ENCODE assay signal across 8 cellular contexts in genomic region chr5:171419663-171420428, GRCh38. TPM values are rescaled to one million over a fixed set of nuclear protein-coding genes. Genes with fewer than 3 reads are reported as not detected.
DNase-seq lines count a peak whose midpoint lies in the region; ATAC-seq and TF ChIP-seq lines count a peak whose summit lies in the region.

No MANE protein-coding gene starts in this region.

- H3K36me3 Mint-ChIP-seq in activated naive CD4-positive, alpha-beta T cell treated with anti-CD3 and anti-CD28 coated beads for 36 hours (ENCODE audit: low read depth) = no peaks in the 10 kb centered on the region

- H3K4me1 Mint-ChIP-seq in activated naive CD4-positive, alpha-beta T cell treated with anti-CD3 and anti-CD28 coated beads for 36 hours (ENCODE audit: low read depth) = peaks cover 13% of the 10 kb centered on the region

- WGBS in heart right ventricle, 2 donors = 1% methylated on average over 68 to 99 of the region's 99 CpGs

- H3K27ac Mint-ChIP-seq in activated naive CD4-positive, alpha-beta T cell treated with anti-CD3 and anti-CD28 coated beads for 36 hours = no peak overlapping the region

- H3K4me3 ChIP-seq in heart right ventricle = peak overlapping the region; percentile 11 to 66 (median 54)
- peak overlapping the region; percentile 65 for H3K4me3 ChIP-seq in retinal pigment epithelial cell (ENCODE audit: low read length)

- H3K4me1 ChIP-seq in heart right ventricle = peaks cover 15 to 57% (median 31%) of the 10 kb centered on the region in 9 donors

- ATAC-seq in GM19397 (IDR thresholded peaks at IDR 0.05; ENCODE audit: unreplicated experiment) = peak; percentile 28
- peak in 4 of 8 donors; percentile 10 to 31 (median 21) for ATAC-seq in heart right ventricle

- DNase-seq in COLO668 (lab: John Stamatoyannopoulos, UW; ENCODE audit: unreplicated experiment) = peak; percentile 62
- DNase-seq in M059J (ENCODE audit: low read depth) = peak; percentile 16
- peak; percentile 21 for DNase-seq in activated naive CD4-positive, alpha-beta T cell treated with anti-CD3 and anti-CD28 coated beads for 36 hours
- DNase-seq in heart right ventricle = peak in 1 of 2 donors; percentile 39
- DNase-seq in retinal pigment epithelial cell (ENCODE audit: low read depth) = no peak
- DNase-seq in Ammon's horn (ENCODE audit: low spot score) = no peak
- DNase-seq in NOMO-1 treated with dmso at 0.1 percent for 144 hours (lab: John Stamatoyannopoulos, UW; ENCODE audit: unreplicated experiment) = no peak

- peaks cover 0 to 35% (median 0%) of the 10 kb centered on the region in 7 donors for H3K27me3 ChIP-seq in heart right ventricle

- peak in 1 of 9 donors; percentile 14 for TF ChIP-seq CTCF in heart right ventricle (IDR thresholded peaks at IDR 0.05)
- no peak for TF ChIP-seq CTCF in retinal pigment epithelial cell (conservative IDR thresholded peaks at IDR 0.05; ENCODE audit: low read depth, low read length)

- peak overlapping the region; percentile 8 to 90 (median 74) for H3K27ac ChIP-seq in heart right ventricle

- H3K9me3 ChIP-seq in heart right ventricle = no peaks in the 10 kb centered on the region

- no peaks in the 10 kb centered on the region for H3K9me3 Mint-ChIP-seq in activated naive CD4-positive, alpha-beta T cell treated with anti-CD3 and anti-CD28 coated beads for 36 hours

- intact Hi-C loops in activated naive CD4-positive, alpha-beta T cell treated with anti-CD3 and anti-CD28 coated beads for 36 hours (cut with micrococcal nuclease) = loop anchor here (1.0 to 10.0 kb wide), 5 partner anchors 33 to 865 kb away; partner anchors contain the start of genes NPM1, STK10 and UBTD2
- intact Hi-C loops in heart right ventricle (cut with DNase I) = loop anchor here (2.0 to 10.0 kb wide), 22 partner anchors 55 to 1025 kb away; no protein-coding TSS in a partner anchor

- H3K36me3 ChIP-seq in heart right ventricle = peaks cover 0 to 4% (median 0%) of the 10 kb centered on the region in 9 donors

- peak overlapping the region; percentile 66 for H3K4me3 Mint-ChIP-seq in activated naive CD4-positive, alpha-beta T cell treated with anti-CD3 and anti-CD28 coated beads for 36 hours

- CTCF ChIA-PET in activated naive CD4-positive, alpha-beta T cell treated with anti-CD3 and anti-CD28 coated beads for 36 hours (lab: Charles Lee) = interaction anchor here (0.6 to 2.3 kb wide), 16 partner anchors 11 to 623 kb away, joined by 3 to 10 read pairs (median 4); no protein-coding TSS in a partner anchor

- H3K27me3 Mint-ChIP-seq in activated naive CD4-positive, alpha-beta T cell treated with anti-CD3 and anti-CD28 coated beads for 36 hours (ENCODE audit: low read depth) = peaks cover 30% of the 10 kb centered on the region

RNA-seq across cellular contexts. Expression of gene FGF18, which starts 0.4 kb away (rescaled TPM):
- total RNA-seq in M059J (2014; rRNA removed; shearing (Covaris generic)) = not detected in 2 replicates
- total RNA-seq in activated naive CD4-positive, alpha-beta T cell treated with anti-CD3 and anti-CD28 coated beads for 36 hours = under 1 TPM in 1 of 2 experiments, not detected in 1; 0.17 TPM
- 10 to 100 TPM in 8 of 10 donors, 1 to 10 TPM in 2; 2.5 to 39.2 (median 19.2) TPM for total RNA-seq in heart right ventricle
- polyA plus RNA-seq in heart right ventricle = 1 to 10 TPM; 1.7 to 4.1 TPM

RNA-seq across cellular contexts. Expression of gene NPM1, which starts 32.2 kb away (rescaled TPM):
- total RNA-seq in M059J (2014; rRNA removed; shearing (Covaris generic)) = 1,019 and 1,223 TPM in 2 replicates
- total RNA-seq in activated naive CD4-positive, alpha-beta T cell treated with anti-CD3 and anti-CD28 coated beads for 36 hours = 1,000 to 10,000 TPM; 3,194 to 3,467 TPM
- 100 to 1,000 TPM; 364 to 529 (median 465) TPM for total RNA-seq in heart right ventricle
- polyA plus RNA-seq in heart right ventricle = 1,000 to 10,000 TPM in 1 of 2 donors, 100 to 1,000 TPM in 1; 248 to 1,064 TPM

Comparison
In these comparisons a context has a peak if more than half of its experiments do, and no peak if none do; other contexts are left out.
1. DNase-seq: peak in COLO668 (single experiment), M059J (single experiment) and activated naive CD4-positive, alpha-beta T cell treated with anti-CD3 and anti-CD28 coated beads for 36 hours (single experiment); none in retinal pigment epithelial cell (single experiment), Ammon's horn (single experiment) and NOMO-1 treated with dmso at 0.1 percent for 144 hours (single experiment).